ENCODE assay signal across 8 cellular contexts in the genomic region with DNA sequence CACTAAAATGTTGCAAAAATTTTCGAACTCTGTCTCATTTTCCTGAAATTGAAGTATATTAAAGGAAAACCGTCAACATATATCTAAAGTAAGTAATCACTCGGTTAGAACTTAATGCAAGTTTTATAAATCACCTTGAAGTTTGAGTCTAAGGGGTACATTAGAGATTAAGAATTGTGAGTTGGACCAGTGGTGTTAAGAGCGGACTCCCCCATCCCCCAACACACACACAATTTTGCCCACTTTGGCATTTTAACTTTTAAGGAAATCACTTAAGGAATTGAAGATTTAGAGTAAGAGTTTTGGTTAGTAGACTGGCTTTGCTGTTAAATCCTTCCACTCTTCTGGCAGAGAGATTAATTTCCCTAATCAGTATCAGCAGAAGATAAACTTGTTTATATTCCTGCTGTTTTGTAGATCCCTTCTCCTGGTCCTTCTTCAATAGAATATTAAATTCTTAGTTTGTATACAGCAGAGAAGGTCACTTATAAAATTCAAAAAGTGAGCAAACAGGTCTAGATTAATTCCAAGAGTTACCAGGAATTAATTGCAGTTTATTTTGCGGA. TPM values are rescaled to one million over a fixed set of nuclear protein-coding genes. Genes with fewer than 3 reads are reported as not detected.
A peak's percentile ranks its signal among the peaks of the same experiment; 100 is the strongest.
DNase-seq lines count a peak whose midpoint lies in the region; ATAC-seq and TF ChIP-seq lines count a peak whose summit lies in the region.

No MANE protein-coding gene starts in this region.

- 18 to 19% methylated on average over 5 of the region's 5 CpGs for WGBS in testis, 2 donors

- H3K27me3 ChIP-seq in kidney epithelial cell (ENCODE audit: control insufficient read depth, insufficient read depth, low read length), result no peaks in the 10 kb centered on the region
- H3K27me3 ChIP-seq in testis, result no peaks in the 10 kb centered on the region

- intact Hi-C loops in activated CD4-positive, alpha-beta T cell treated with anti-CD3 and anti-CD28 coated beads, Interleukin-2, amount 10 ng/mL, durations not matched to agents 24 days and 14 days (cut with micrococcal nuclease), result loop anchor here (1.0 to 5.0 kb wide), 3 partner anchors 54 to 365 kb away; no protein-coding TSS in a partner anchor
- intact Hi-C loops in testis (cut with DNase I; ENCODE audit: low total_unique reads), result loop anchor here (10.0 kb wide), 1 partner anchor 232 kb away; no protein-coding TSS in a partner anchor

- peaks cover 43% of the 10 kb centered on the region for H3K36me3 Mint-ChIP-seq in activated CD4-positive, alpha-beta T cell treated with anti-CD3 and anti-CD28 coated beads, Interleukin-2, amount 10 ng/mL, durations not matched to agents 24 days and 14 days (ENCODE audit: low read depth)
- H3K36me3 Mint-ChIP-seq in activated naive CD8-positive, alpha-beta T cell, result peaks cover 10% of the 10 kb centered on the region

- no peak for ATAC-seq in GM21423 (IDR thresholded peaks at IDR 0.05; ENCODE audit: unreplicated experiment)

- peak overlapping the region; percentile 99 for H3K27ac Mint-ChIP-seq in activated CD4-positive, alpha-beta T cell treated with anti-CD3 and anti-CD28 coated beads, Interleukin-2, amount 10 ng/mL, durations not matched to agents 24 days and 14 days
- peak overlapping the region; percentile 97 for H3K27ac Mint-ChIP-seq in activated naive CD8-positive, alpha-beta T cell

- H3K4me3 ChIP-seq in kidney epithelial cell (ENCODE audit: low read depth, low read length), result peak overlapping the region; percentile 98
- peak overlapping the region; percentile 73 to 97 for H3K4me3 ChIP-seq in testis

- H3K27me3 Mint-ChIP-seq in activated CD4-positive, alpha-beta T cell treated with anti-CD3 and anti-CD28 coated beads, Interleukin-2, amount 10 ng/mL, durations not matched to agents 24 days and 14 days, result peaks cover 3% of the 10 kb centered on the region
- no peaks in the 10 kb centered on the region for H3K27me3 Mint-ChIP-seq in activated naive CD8-positive, alpha-beta T cell

- H3K36me3 ChIP-seq in kidney epithelial cell (ENCODE audit: control insufficient read depth, insufficient read depth, low read length) (no peaks in the 10 kb centered on the region), testis (ENCODE audit: low read depth, missing control alignments) (no peaks in the 10 kb centered on the region)

- H3K4me1 Mint-ChIP-seq in activated CD4-positive, alpha-beta T cell treated with anti-CD3 and anti-CD28 coated beads, Interleukin-2, amount 10 ng/mL, durations not matched to agents 24 days and 14 days, result peaks cover 41% of the 10 kb centered on the region
- H3K4me1 Mint-ChIP-seq in activated naive CD8-positive, alpha-beta T cell (ENCODE audit: low read depth), result peaks cover 46% of the 10 kb centered on the region

- peaks cover 3% of the 10 kb centered on the region for H3K9me3 Mint-ChIP-seq in activated CD4-positive, alpha-beta T cell treated with anti-CD3 and anti-CD28 coated beads, Interleukin-2, amount 10 ng/mL, durations not matched to agents 24 days and 14 days
- H3K9me3 Mint-ChIP-seq in activated naive CD8-positive, alpha-beta T cell (ENCODE audit: low read depth), result no peaks in the 10 kb centered on the region

- no peak for TF ChIP-seq POLR2A in testis (IDR thresholded peaks at IDR 0.05)

- TF ChIP-seq CTCF in kidney epithelial cell (IDR thresholded peaks at IDR 0.05; ENCODE audit: insufficient read depth, low read length, poor library complexity, severe bottlenecking) (no peak), testis (IDR thresholded peaks at IDR 0.05) (no peak)

- H3K4me3 Mint-ChIP-seq in activated CD4-positive, alpha-beta T cell treated with anti-CD3 and anti-CD28 coated beads, Interleukin-2, amount 10 ng/mL, durations not matched to agents 24 days and 14 days, result peak overlapping the region; percentile 88
- peak overlapping the region; percentile 100 for H3K4me3 Mint-ChIP-seq in activated naive CD8-positive, alpha-beta T cell

- H3K27ac ChIP-seq in testis, result peak overlapping the region; percentile 96 to 99

- H3K4me1 ChIP-seq in testis, result peaks cover 8% of the 10 kb centered on the region

- no peaks in the 10 kb centered on the region for H3K9me3 ChIP-seq in testis

- peak; percentile 55 for DNase-seq in activated CD4-positive, alpha-beta T cell treated with anti-CD3 and anti-CD28 coated beads, Interleukin-2, amount 10 ng/mL, durations not matched to agents 24 days and 14 days
- no peak for DNase-seq in activated CD4-positive, alpha-beta T cell treated with anti-CD3 and anti-CD28 coated beads, Interleukin-2, amount 50 U/mL, for 1 hour
- DNase-seq in kidney epithelial cell (ENCODE audit: low read depth), result no peak
- no peak for DNase-seq in testis
- no peak for DNase-seq in hippocampal formation (lab: John Stamatoyannopoulos, UW)
- DNase-seq in AG20443 (ENCODE audit: low spot score), result no peak

RNA-seq across cellular contexts. Expression of a gene that starts 1.5 kb away (rescaled TPM):
- 175 and 181 TPM in 2 replicates for total RNA-seq in activated CD4-positive, alpha-beta T cell treated with anti-CD3 and anti-CD28 coated beads, Interleukin-2, amount 10 ng/mL, durations not matched to agents 24 days and 14 days
- total RNA-seq in kidney epithelial cell, result 295 and 307 TPM in 2 replicates
- total RNA-seq in testis, result 100 to 1,000 TPM; 105 to 140 TPM
- polyA plus RNA-seq in testis (ENCODE audit: insufficient read depth, low read depth, low replicate concordance), result 63.1 TPM
